In the genomic region with DNA sequence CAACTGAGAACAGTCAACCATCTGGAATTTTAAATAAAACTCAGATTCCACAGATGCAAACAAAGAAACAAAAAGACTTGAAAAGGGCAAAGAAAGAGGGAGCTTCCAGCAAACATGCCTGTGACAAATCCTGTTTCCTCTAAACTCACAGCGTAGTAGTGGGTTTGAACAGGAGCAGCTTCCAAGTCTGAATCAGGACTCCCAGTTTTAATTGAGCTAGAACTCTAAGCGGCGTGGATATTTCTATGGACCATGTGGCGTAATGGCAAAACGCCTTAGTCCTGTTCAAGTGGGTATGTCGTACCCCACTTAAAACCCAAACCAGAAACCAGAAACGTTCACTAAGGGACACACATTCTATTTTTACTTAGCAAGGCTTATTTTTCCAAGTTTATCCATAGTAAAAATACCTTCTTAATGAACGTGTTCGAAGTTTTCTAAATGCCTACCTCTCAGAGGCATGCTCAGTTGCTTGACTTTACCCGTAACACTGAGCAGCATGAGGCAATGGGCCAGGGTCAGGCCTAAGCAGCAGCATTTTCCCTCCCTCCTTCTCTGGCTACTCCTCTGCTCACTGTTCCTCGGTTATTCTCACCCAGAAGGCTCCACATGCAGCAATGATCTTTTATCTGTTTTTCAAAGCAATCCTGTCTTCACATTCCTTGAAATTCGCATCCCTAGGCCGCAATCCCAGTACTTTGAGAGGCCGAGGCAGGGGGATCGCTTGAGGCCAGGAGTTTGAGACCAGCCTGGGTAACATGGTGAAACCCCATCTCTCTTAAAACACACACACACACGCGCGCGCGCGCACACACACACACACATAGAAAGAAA, we compare ENCODE assay signal across 10 cellular contexts.
DNase-seq lines count a peak whose midpoint lies in the region; ATAC-seq, FAIRE-seq and TF ChIP-seq lines count a peak whose summit lies in the region.
"Had no signal": no experiment of that assay in that cellular context is flagged by ENCODE, and none has a peak within 500 bp of the region (broad histone marks: within the 10 kb centered on the region; RNA-seq: fewer than 3 reads in every experiment).

No MANE protein-coding gene starts in this region.

- H3K4me3 Mint-ChIP-seq in dendritic cell treated with granulocyte-macrophage colony-stimulating factor and Interleukin-4, amounts not matched to agents 40 ng/mL and 50 ng/mL, for 4 days: no peak overlapping the region

- WGBS in liver: 88% methylated on average over 21 of the region's 21 CpGs
- WGBS in HepG2 (ENCODE audit: low lambda C conversion rate): 94% methylated on average over 21 of the region's 21 CpGs

- peak overlapping the region; percentile 11 to 70 for H3K27ac ChIP-seq in liver (ENCODE audit: low read depth in 1 of 2, low read length in 2 of 2)
- H3K27ac ChIP-seq in HepG2 (ENCODE audit: extremely low read length, insufficient read depth, low read length): no peak overlapping the region
- H3K27ac ChIP-seq in mucosa of rectum (ENCODE audit: low read depth in 2 of 2, low read length in 2 of 2): peak overlapping the region; percentile 56 to 61

- BruUV-seq in HepG2 (replicated peaks; lab: Mats Ljungman, UMichigan): no TSS peak

- H3K36me3 ChIP-seq in liver (ENCODE audit: control insufficient read depth in 4 of 4, insufficient read depth in 3 of 4, low read depth in 1 of 4, low read length in 3 of 4) (no peaks in the 10 kb centered on the region), HepG2 (replicated peaks in 1 of 2; ENCODE audit: control insufficient read depth in 1 of 2, insufficient read depth in 2 of 2, low read length in 2 of 2) (peaks cover 0 to 3% of the 10 kb centered on the region in 2 experiments; a peak in 1 of 5 replicates), mucosa of rectum (ENCODE audit: control insufficient read depth in 2 of 2, insufficient read depth in 2 of 2, low read length in 2 of 2) (no peaks in the 10 kb centered on the region)

- H3K9me3 Mint-ChIP-seq in dendritic cell treated with granulocyte-macrophage colony-stimulating factor and Interleukin-4, amounts not matched to agents 40 ng/mL and 50 ng/mL, for 4 days: no peaks in the 10 kb centered on the region

- no peak for FAIRE-seq in HepG2 (lab: Jason Lieb, UNC)

- no peaks in the 10 kb centered on the region for H4K20me1 ChIP-seq in HepG2 (ENCODE audit: insufficient read depth, low read length)

- TF ChIP-seq CTCF in liver (IDR thresholded peaks at IDR 0.05; ENCODE audit: low read depth, low read length, missing input control) (no peak), HepG2 (CRISPR knock-in tag; IDR thresholded peaks at IDR 0.05) (no peak)

- H3K9me3 ChIP-seq in liver (ENCODE audit: control insufficient read depth in 4 of 4, low read length in 3 of 4): no peaks in the 10 kb centered on the region
- H3K9me3 ChIP-seq in HepG2 (ENCODE audit: low read length): no peaks in the 10 kb centered on the region
- no peaks in the 10 kb centered on the region for H3K9me3 ChIP-seq in mucosa of rectum (ENCODE audit: control insufficient read depth in 2 of 2, low read length in 2 of 2)

- TF ChIP-seq RAD21 in liver (IDR thresholded peaks at IDR 0.05) (no peak), HepG2 (CRISPR knock-in tag; IDR thresholded peaks at IDR 0.05) (no peak)

- POLR2A ChIA-PET in HepG2 (lab: Yijun Ruan, JAX): interaction anchor here (0.7 kb wide), 1 partner anchor 298 kb away, joined by 3 read pairs; no protein-coding TSS in a partner anchor

- H3K79me2 ChIP-seq in HepG2 (ENCODE audit: insufficient read depth, low read length): no peaks in the 10 kb centered on the region

- H3K9ac ChIP-seq in liver (ENCODE audit: low read depth in 1 of 2, low read length in 2 of 2) (no peak overlapping the region), HepG2 (ENCODE audit: insufficient read depth, low read depth, low read length) (no peak overlapping the region), mucosa of rectum (ENCODE audit: low read depth in 1 of 2, low read length in 2 of 2) (no peak overlapping the region)

- in situ Hi-C loops in HepG2 (cut with HindIII; ENCODE audit: extremely low pct_ligation_motif_present, low pct_unique_long_range_greater_than_20kb): no loop called here

- no peak overlapping the region for H3K4me3 ChIP-seq in liver (ENCODE audit: low read depth in 1 of 3, low read length in 3 of 3)
- no peak overlapping the region for H3K4me3 ChIP-seq in HepG2 (replicated peaks in 1 of 3; ENCODE audit: insufficient read depth in 1 of 3, low read depth in 2 of 3, low read length in 3 of 3)
- no peak overlapping the region for H3K4me3 ChIP-seq in mucosa of rectum (ENCODE audit: low read length in 2 of 2)

- H3K4me2 ChIP-seq in HepG2 (ENCODE audit: low read depth, low read length): no peak overlapping the region

- H3K36me3 Mint-ChIP-seq in dendritic cell treated with granulocyte-macrophage colony-stimulating factor and Interleukin-4, amounts not matched to agents 40 ng/mL and 50 ng/mL, for 4 days (ENCODE audit: low read depth): peaks cover 60% of the 10 kb centered on the region

- H3K27me3 ChIP-seq in liver (ENCODE audit: control insufficient read depth in 4 of 4, insufficient read depth in 4 of 4, low read length in 3 of 4) (no peaks in the 10 kb centered on the region), HepG2 (ENCODE audit: control insufficient read depth in 1 of 2, insufficient read depth in 2 of 2, low read length in 2 of 2) (no peaks in the 10 kb centered on the region), mucosa of rectum (ENCODE audit: control insufficient read depth in 2 of 2, insufficient read depth in 2 of 2, low read length in 2 of 2) (no peaks in the 10 kb centered on the region)

- H3K4me1 Mint-ChIP-seq in dendritic cell treated with granulocyte-macrophage colony-stimulating factor and Interleukin-4, amounts not matched to agents 40 ng/mL and 50 ng/mL, for 4 days (ENCODE audit: low read depth): peaks cover 83% of the 10 kb centered on the region

- no peak for TF ChIP-seq EP300 in HepG2 (IDR thresholded peaks at IDR 0.05; ENCODE audit: low read depth in 2 of 2, low read length in 2 of 2)
- TF ChIP-seq EP300 in HepG2 (CRISPR knock-in tag; IDR thresholded peaks at IDR 0.05; ENCODE audit: borderline replicate concordance): no peak

- ATAC-seq in HepG2 (no peak), GM21576 (IDR thresholded peaks at IDR 0.05; ENCODE audit: unreplicated experiment) (no peak), HG03175 (IDR thresholded peaks at IDR 0.05; ENCODE audit: unreplicated experiment) (no peak)

- CTCF ChIA-PET in HepG2 (lab: Yijun Ruan, JAX; ENCODE audit: low intra/inter-chr PET ratio, low total read pairs): no interaction called here

- H3K27me3 Mint-ChIP-seq in dendritic cell treated with granulocyte-macrophage colony-stimulating factor and Interleukin-4, amounts not matched to agents 40 ng/mL and 50 ng/mL, for 4 days: no peaks in the 10 kb centered on the region

- no peak for DNase-seq in HepG2 (ENCODE audit: low spot score)
- DNase-seq in DMS79 (lab: John Stamatoyannopoulos, UW): no peak
- no peak for DNase-seq in stimulated activated CD4-positive, alpha-beta T cell treated with anti-CD3 and anti-CD28 coated beads, Interleukin-4, amount 100 ng/mL, for 4 hours
- DNase-seq: NCI-H1436; stimulated activated naive CD4-positive, alpha-beta T cell treated with Interleukin-2 at 50 U/mL for 16 hours had no signal

- no peak overlapping the region for H2AFZ ChIP-seq in HepG2 (ENCODE audit: low read length)

- peaks cover 0 to 3% (median 2%) of the 10 kb centered on the region in 4 donors for H3K4me1 ChIP-seq in liver (ENCODE audit: control insufficient read depth in 4 of 4, insufficient read depth in 4 of 4, low read length in 3 of 4)
- H3K4me1 ChIP-seq in HepG2 (ENCODE audit: insufficient read depth, low read length): peaks cover 6% of the 10 kb centered on the region
- peaks cover 21 to 25% of the 10 kb centered on the region in 2 donors for H3K4me1 ChIP-seq in mucosa of rectum (ENCODE audit: control insufficient read depth in 2 of 2, insufficient read depth in 2 of 2, low read length in 2 of 2)

- TF ChIP-seq POLR2A in HepG2 (IDR thresholded peaks at IDR 0.05; ENCODE audit: insufficient read depth in 1 of 2, low read depth in 2 of 2, low read length in 2 of 2): no peak

- intact Hi-C loops in HepG2 (cut with micrococcal nuclease; ENCODE audit: unreplicated experiment): no loop called here
- intact Hi-C loops in dendritic cell treated with granulocyte-macrophage colony-stimulating factor and Interleukin-4, amounts not matched to agents 40 ng/mL and 50 ng/mL, for 4 days (cut with micrococcal nuclease): loop anchor here (5.0 kb wide), 1 partner anchor 33 kb away; no protein-coding TSS in a partner anchor

- H3K27ac Mint-ChIP-seq in dendritic cell treated with granulocyte-macrophage colony-stimulating factor and Interleukin-4, amounts not matched to agents 40 ng/mL and 50 ng/mL, for 4 days: peak overlapping the region; percentile 38

TF ChIP-seq in liver, 16 proteins besides CTCF, POLR2A, EP300 and RAD21 (continues in another document):
- TF ChIP-seq NR2F2 (IDR thresholded peaks at IDR 0.05) (no peak), FOXA1 (IDR thresholded peaks at IDR 0.05) (no peak), TAF1 (conservative IDR thresholded peaks at IDR 0.05) (no peak), JUND (IDR thresholded peaks at IDR 0.05) (no peak)
- TF ChIP-seq, protein P1, sequence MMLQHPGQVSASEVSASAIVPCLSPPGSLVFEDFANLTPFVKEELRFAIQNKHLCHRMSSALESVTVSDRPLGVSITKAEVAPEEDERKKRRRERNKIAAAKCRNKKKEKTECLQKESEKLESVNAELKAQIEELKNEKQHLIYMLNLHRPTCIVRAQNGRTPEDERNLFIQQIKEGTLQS (IDR thresholded peaks at IDR 0.05): no peak

TF ChIP-seq in HepG2, 621 proteins besides CTCF, POLR2A, EP300 and RAD21 (continues in another document):
- TF ChIP-seq SRSF4 (IDR thresholded peaks at IDR 0.05; ENCODE audit: low read depth, low read length, poor library complexity, severe bottlenecking) (no peak), ZNF607 (CRISPR knock-in tag; IDR thresholded peaks at IDR 0.05; ENCODE audit: borderline replicate concordance) (no peak), ZNF484 (CRISPR knock-in tag; IDR thresholded peaks at IDR 0.05; ENCODE audit: borderline replicate concordance, low read depth) (no peak), TRIM24 (CRISPR knock-in tag; IDR thresholded peaks at IDR 0.05) (no peak), ZNF546 (CRISPR knock-in tag; conservative IDR thresholded peaks at IDR 0.05) (no peak), ZSCAN12 (CRISPR knock-in tag; IDR thresholded peaks at IDR 0.05) (no peak)
- TF ChIP-seq, protein P2, sequence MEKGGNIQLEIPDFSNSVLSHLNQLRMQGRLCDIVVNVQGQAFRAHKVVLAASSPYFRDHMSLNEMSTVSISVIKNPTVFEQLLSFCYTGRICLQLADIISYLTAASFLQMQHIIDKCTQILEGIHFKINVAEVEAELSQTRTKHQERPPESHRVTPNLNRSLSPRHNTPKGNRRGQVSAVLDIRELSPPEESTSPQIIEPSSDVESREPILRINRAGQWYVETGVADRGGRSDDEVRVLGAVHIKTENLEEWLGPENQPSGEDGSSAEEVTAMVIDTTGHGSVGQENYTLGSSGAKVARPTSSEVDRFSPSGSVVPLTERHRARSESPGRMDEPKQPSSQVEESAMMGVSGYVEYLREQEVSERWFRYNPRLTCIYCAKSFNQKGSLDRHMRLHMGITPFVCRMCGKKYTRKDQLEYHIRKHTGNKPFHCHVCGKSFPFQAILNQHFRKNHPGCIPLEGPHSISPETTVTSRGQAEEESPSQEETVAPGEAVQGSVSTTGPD (CRISPR knock-in tag; IDR thresholded peaks at IDR 0.05): no peak
